19 cellular contexts compared by ENCODE assay signal in genomic region chr19:49091391-49092038, GRCh38. TPM values are rescaled to one million over a fixed set of nuclear protein-coding genes. Genes with fewer than 3 reads are reported as not detected.
A peak's percentile ranks its signal among the peaks of the same experiment; 100 is the strongest.
DNase-seq lines count a peak whose midpoint lies in the region; ATAC-seq, FAIRE-seq and TF ChIP-seq lines count a peak whose summit lies in the region.
"Had no signal": no experiment of that assay in that cellular context is flagged by ENCODE, and none has a peak within 500 bp of the region (broad histone marks: within the 10 kb centered on the region; RNA-seq: fewer than 3 reads in every experiment).

No MANE protein-coding gene starts in this region.

- H3K27ac ChIP-seq in GM12878 (ENCODE audit: control insufficient read depth, insufficient read depth) = no peak overlapping the region
- H3K27ac ChIP-seq in GM23338 (ENCODE audit: low read depth) = no peak overlapping the region

- no peak for TF ChIP-seq CTCF in GM12878 (IDR thresholded peaks at IDR 0.05 in 2 of 3, conservative IDR thresholded peaks at IDR 0.05 in 1 of 3; ENCODE audit: control insufficient read depth in 2 of 3, extremely low read depth in 1 of 3, insufficient read depth in 1 of 3, low read depth in 3 of 3, low read length in 3 of 3)
- no peak for TF ChIP-seq CTCF in nephron progenitor cell (IDR thresholded peaks at IDR 0.05)
- no peak for TF ChIP-seq CTCF in GM23338 (conservative IDR thresholded peaks at IDR 0.05; ENCODE audit: low read depth in 2 of 2)
- no peak for TF ChIP-seq CTCF in GM20000 (IDR thresholded peaks at IDR 0.05; ENCODE audit: extremely low read depth, missing control alignments)

- ATAC-seq in T-helper 17 cell = peak; percentile 57
- no peak for ATAC-seq in GM12878
- no peak for ATAC-seq in HG02981 (IDR thresholded peaks at IDR 0.05; ENCODE audit: unreplicated experiment)
- no peak for ATAC-seq in GM23338
- ATAC-seq: PC-3 had no signal

- H2AFZ ChIP-seq in GM12878 (ENCODE audit: control insufficient read depth, low read depth, low read length) (no peak overlapping the region), GM23338 (no peak overlapping the region)

- peaks cover 32% of the 10 kb centered on the region for H3K79me2 ChIP-seq in GM12878 (ENCODE audit: control insufficient read depth, insufficient read depth, low read length)
- peaks cover 90% of the 10 kb centered on the region for H3K79me2 ChIP-seq in GM23338 (replicated peaks; ENCODE audit: insufficient read depth)

- peaks cover 48% of the 10 kb centered on the region for H3F3A ChIP-seq in GM23338 (replicated peaks; ENCODE audit: low read depth)

- H3K27me3 ChIP-seq in GM12878 (replicated peaks in 1 of 2; ENCODE audit: control insufficient read depth in 2 of 2, insufficient read depth in 2 of 2, low read length in 1 of 2) = no peaks in the 10 kb centered on the region
- H3K27me3 ChIP-seq in GM23338 (ENCODE audit: insufficient read depth) = no peaks in the 10 kb centered on the region

- H3K4me2 ChIP-seq in GM12878 (ENCODE audit: control insufficient read depth, insufficient read depth) = no peak overlapping the region
- H3K4me2 ChIP-seq in GM23338 = no peak overlapping the region

- no peaks in the 10 kb centered on the region for H3K9me2 ChIP-seq in GM23338 (ENCODE audit: insufficient read depth)

- peaks cover 93% of the 10 kb centered on the region for H3K36me3 Mint-ChIP-seq in activated T-cell treated with anti-CD3 and anti-CD28 coated beads, Interleukin-2, amount 50 U/mL, for 24 hours (ENCODE audit: low read depth)
- H3K36me3 Mint-ChIP-seq in T-helper 17 cell (ENCODE audit: low read depth) = peaks cover 6% of the 10 kb centered on the region
- peaks cover 74% of the 10 kb centered on the region for H3K36me3 Mint-ChIP-seq in nephron progenitor cell (ENCODE audit: low read depth)
- peaks cover 88% of the 10 kb centered on the region for H3K36me3 Mint-ChIP-seq in GM23338 (ENCODE audit: low read depth)

- no peak for TF ChIP-seq POLR2A in GM12878 (IDR thresholded peaks at IDR 0.05; ENCODE audit: low read depth, low read length)

- H3K36me3 ChIP-seq in GM12878 (ENCODE audit: control insufficient read depth in 2 of 2, insufficient read depth in 2 of 2, low read length in 1 of 2) (peaks cover 24 to 46% of the 10 kb centered on the region in 2 experiments), GM23338 (ENCODE audit: insufficient read depth) (peaks cover 41% of the 10 kb centered on the region)

- peaks cover 34% of the 10 kb centered on the region for H3K4me1 Mint-ChIP-seq in activated T-cell treated with anti-CD3 and anti-CD28 coated beads, Interleukin-2, amount 50 U/mL, for 24 hours (ENCODE audit: low read depth)
- peaks cover 30% of the 10 kb centered on the region for H3K4me1 Mint-ChIP-seq in T-helper 17 cell
- peaks cover 24% of the 10 kb centered on the region for H3K4me1 Mint-ChIP-seq in nephron progenitor cell
- H3K4me1 Mint-ChIP-seq in GM23338 = peaks cover 7% of the 10 kb centered on the region

- DNase-seq in activated T-cell treated with anti-CD3 and anti-CD28 coated beads, Interleukin-2, amount 50 U/mL, for 24 hours = no peak
- DNase-seq in activated T-cell treated with anti-CD3 and anti-CD28 coated beads, Interleukin-2, amount 50 U/mL, for 48 hours = no peak
- DNase-seq in T-helper 17 cell = no peak
- DNase-seq in GM12878 (ENCODE audit: low read depth, low spot score) = no peak
- DNase-seq in nephron progenitor cell = no peak
- no peak for DNase-seq in GM23338 (ENCODE audit: low spot score)
- DNase-seq in GM20000 (ENCODE audit: low spot score) = no peak
- DNase-seq: AML-193, DND-41, GF-D8, Karpas-422, MM.1S, NCI-H1105, NCI-H187, NCI-H69, PC-3 had no signal

- BruUV-seq in GM12878 (replicated peaks; lab: Mats Ljungman, UMichigan) = no TSS peak

- FAIRE-seq in GM12878 (lab: Jason Lieb, UNC) = no peak
- FAIRE-seq: D721Med had no signal

- TF ChIP-seq RAD21 in GM12878 (IDR thresholded peaks at IDR 0.05; ENCODE audit: insufficient read depth, low read depth, low read length) = no peak

- H3K27me3 Mint-ChIP-seq in activated T-cell treated with anti-CD3 and anti-CD28 coated beads, Interleukin-2, amount 50 U/mL, for 24 hours = no peaks in the 10 kb centered on the region
- H3K27me3 Mint-ChIP-seq in T-helper 17 cell (no peaks in the 10 kb centered on the region), nephron progenitor cell (ENCODE audit: low read depth, poor library complexity) (no peaks in the 10 kb centered on the region), GM23338 (ENCODE audit: insufficient read depth, low read depth, poor library complexity) (peaks cover 4% of the 10 kb centered on the region)

- H4K20me1 ChIP-seq in GM12878 (ENCODE audit: control insufficient read depth, insufficient read depth) (0 out of 2 replicates have a peak, but pooled peaks cover 6% of the 10 kb centered on the region), GM23338 (replicated peaks; ENCODE audit: insufficient read depth) (peaks cover 56% of the 10 kb centered on the region)

- 80% methylated on average over 17 of the region's 17 CpGs for WGBS in GM12878 (ENCODE audit: insufficient coverage, insufficient replicate concordance, low lambda C conversion rate, missing lambda C conversion rate)

- H3K4me3 ChIP-seq in GM12878 = no peak overlapping the region
- H3K4me3 ChIP-seq in GM23338 = no peak overlapping the region

- CTCF ChIA-PET in GM12878 (lab: Yijun Ruan, JAX) = no interaction called here

- SMC1A ChIA-PET in GM12878 (lab: Charles Lee; ENCODE audit: uncharacterized antibody, unreplicated experiment) = no interaction called here

- intact Hi-C loops in GM12878 (cut with micrococcal nuclease; ENCODE audit: unreplicated experiment) = no loop called here

- no peaks in the 10 kb centered on the region for H3K9me3 Mint-ChIP-seq in activated T-cell treated with anti-CD3 and anti-CD28 coated beads, Interleukin-2, amount 50 U/mL, for 24 hours
- H3K9me3 Mint-ChIP-seq in nephron progenitor cell (no peaks in the 10 kb centered on the region), GM23338 (no peaks in the 10 kb centered on the region)

- in situ Hi-C loops in GM12878 (cut with MboI) = no loop called here

- H3K4me1 ChIP-seq in GM12878 (ENCODE audit: control insufficient read depth, insufficient read depth, low read length) = peaks cover 2% of the 10 kb centered on the region
- H3K4me1 ChIP-seq in GM23338 (ENCODE audit: insufficient read depth) = peaks cover 3% of the 10 kb centered on the region

- RAD21 ChIA-PET in GM12878 (lab: Charles Lee; ENCODE audit: unreplicated experiment) = no interaction called here

- peak overlapping the region; percentile 78 for H3K27ac Mint-ChIP-seq in activated T-cell treated with anti-CD3 and anti-CD28 coated beads, Interleukin-2, amount 50 U/mL, for 24 hours
- H3K27ac Mint-ChIP-seq in T-helper 17 cell (peak overlapping the region; percentile 39), nephron progenitor cell (peak overlapping the region; percentile 74), GM23338 (no peak overlapping the region)

- POLR2A ChIA-PET in GM12878 (lab: Charles Lee) = no interaction called here

- no peak overlapping the region for H3K9ac ChIP-seq in GM12878 (ENCODE audit: control insufficient read depth, insufficient read depth, low read length)

- no peaks in the 10 kb centered on the region for H3K9me3 ChIP-seq in T-helper 17 cell (ENCODE audit: control insufficient read depth, low read length, poor library complexity, severe bottlenecking)
- no peaks in the 10 kb centered on the region for H3K9me3 ChIP-seq in GM12878 (replicated peaks; ENCODE audit: control insufficient read depth, insufficient read depth, low read length)

- no peak overlapping the region for H3K4me3 Mint-ChIP-seq in activated T-cell treated with anti-CD3 and anti-CD28 coated beads, Interleukin-2, amount 50 U/mL, for 24 hours
- H3K4me3 Mint-ChIP-seq in T-helper 17 cell (no peak overlapping the region), nephron progenitor cell (no peak overlapping the region), GM23338 (no peak overlapping the region)

- no peak for TF ChIP-seq EP300 in GM12878 (IDR thresholded peaks at IDR 0.05; ENCODE audit: borderline replicate concordance in 1 of 2, control insufficient read depth in 1 of 2, low read depth in 2 of 2, low read length in 2 of 2)

RNA-seq across cellular contexts. Expression of gene SNRNP70, which starts 6.3 kb away (rescaled TPM):
- total RNA-seq in T-helper 17 cell (100 to 1,000 TPM; 352 to 394 TPM), GM12878 (2014; rRNA removed) (279 and 350 TPM in 2 replicates), GM12878 (2014; rRNA removed; fragmentation: Illumina TruSeq; extraction: Trizol) (89.2 and 90.2 TPM in 2 replicates), GM12878 (2021) (193 and 215 TPM in 2 replicates)
- total RNA-seq in GM12878 (2013; cell fraction: nucleolus; rRNA removed) = 511 and 606 TPM in 2 replicates
- 53.8 TPM for polyA plus RNA-seq in GM12878 (2011; ENCODE audit: low read depth)
- polyA plus RNA-seq in GM12878 (2011; rRNA removed) (105 and 162 TPM in 2 replicates), GM12878 (2014; fragmentation: Illumina TruSeq; extraction: Trizol) (102 and 112 TPM in 2 replicates), GM12878 (2014; fragmentation: Nextera tagmentation; extraction: Ambion mirVana) (10 to 100 TPM in 1 of 2 experiments, 1 to 10 TPM in 1; 2.7 to 14.9 TPM), GM12878 (2014; rRNA removed) (453 and 499 TPM in 2 replicates), GM12878 (2016; fragmentation: Nextera tagmentation; extraction: Ambion mirVana) (100 to 1,000 TPM; 157 to 192 TPM), GM23338 (2016; fragmentation: Nextera tagmentation; extraction: Ambion mirVana) (229 and 243 TPM in 2 replicates)
- polyA plus RNA-seq in GM12878 (2011; cell fraction: cytosol; rRNA removed) = 236 and 362 TPM in 2 replicates
- 1,226 and 1,900 TPM in 2 replicates for polyA plus RNA-seq in GM12878 (2011; cell fraction: nucleus; rRNA removed)
- 160 and 231 TPM in 2 replicates for polyA plus RNA-seq in GM12878 (2012)
- polyA minus RNA-seq in GM12878 (2011; rRNA and poly(A)+ RNA removed) = 27.6 and 69.7 TPM in 2 replicates
- polyA minus RNA-seq in GM12878 (2011; cell fraction: cytosol; rRNA and poly(A)+ RNA removed) = 47.0 and 50.0 TPM in 2 replicates
- 99.1 and 161 TPM in 2 replicates for polyA minus RNA-seq in GM12878 (2011; cell fraction: nucleus; rRNA and poly(A)+ RNA removed)
- total RNA-seq in GM23338 (2014; rRNA removed; shearing (Covaris generic)) = 349 and 361 TPM in 2 replicates

RNA-seq across cellular contexts. Expression of gene KCNA7, which starts 19.0 kb away (rescaled TPM):
- total RNA-seq in T-helper 17 cell (not detected), GM12878 (2014; rRNA removed) (not detected in 2 replicates), GM12878 (2014; rRNA removed; fragmentation: Illumina TruSeq; extraction: Trizol) (not detected in 2 replicates), GM12878 (2021) (not detected in 2 replicates)
- not detected in 2 replicates for total RNA-seq in GM12878 (2013; cell fraction: nucleolus; rRNA removed)
- not detected for polyA plus RNA-seq in GM12878 (2011; ENCODE audit: low read depth)
- polyA plus RNA-seq in GM12878 (2011; rRNA removed) (not detected in 2 replicates), GM12878 (2014; fragmentation: Illumina TruSeq; extraction: Trizol) (not detected in 2 replicates), GM12878 (2014; fragmentation: Nextera tagmentation; extraction: Ambion mirVana) (not detected), GM12878 (2014; rRNA removed) (not detected in 2 replicates), GM12878 (2016; fragmentation: Nextera tagmentation; extraction: Ambion mirVana) (not detected), GM23338 (2016; fragmentation: Nextera tagmentation; extraction: Ambion mirVana) (0.08 and 0.14 TPM in 2 replicates)
- not detected in 2 replicates for polyA plus RNA-seq in GM12878 (2011; cell fraction: cytosol; rRNA removed)
- polyA plus RNA-seq in GM12878 (2011; cell fraction: nucleus; rRNA removed) = not detected in 2 replicates
- not detected in 2 replicates for polyA plus RNA-seq in GM12878 (2012)
- polyA minus RNA-seq in GM12878 (2011; rRNA and poly(A)+ RNA removed) = not detected in 2 replicates
- polyA minus RNA-seq in GM12878 (2011; cell fraction: cytosol; rRNA and poly(A)+ RNA removed) = not detected in 2 replicates
- not detected in 2 replicates for polyA minus RNA-seq in GM12878 (2011; cell fraction: nucleus; rRNA and poly(A)+ RNA removed)
- not detected in 2 replicates for total RNA-seq in GM23338 (2014; rRNA removed; shearing (Covaris generic))
- total RNA-seq: H4, PC-3 had no signal

RNA-seq across cellular contexts. Expression of gene LIN7B, which starts 22.7 kb away (rescaled TPM):
- total RNA-seq in T-helper 17 cell (1 to 10 TPM; 4.7 to 5.2 TPM), GM12878 (2014; rRNA removed) (1.5 and 1.9 TPM in 2 replicates), GM12878 (2014; rRNA removed; fragmentation: Illumina TruSeq; extraction: Trizol) (0.63 and 1.1 TPM in 2 replicates), GM12878 (2021) (1.8 and 2.9 TPM in 2 replicates)
- 0.67 TPM in 1 of 2 replicates, not detected in the other for total RNA-seq in GM12878 (2013; cell fraction: nucleolus; rRNA removed)
- not detected for polyA plus RNA-seq in GM12878 (2011; ENCODE audit: low read depth)
- polyA plus RNA-seq in GM12878 (2011; rRNA removed) (0.50 and 0.88 TPM in 2 replicates), GM12878 (2014; fragmentation: Illumina TruSeq; extraction: Trizol) (not detected in 2 replicates), GM12878 (2014; fragmentation: Nextera tagmentation; extraction: Ambion mirVana) (under 1 TPM in 1 of 2 experiments, not detected in 1; 0.15 TPM), GM12878 (2014; rRNA removed) (2.6 and 3.2 TPM in 2 replicates), GM12878 (2016; fragmentation: Nextera tagmentation; extraction: Ambion mirVana) (1 to 10 TPM; 3.0 to 3.5 TPM), GM23338 (2016; fragmentation: Nextera tagmentation; extraction: Ambion mirVana) (8.6 and 10.5 TPM in 2 replicates)
- 1.2 and 1.8 TPM in 2 replicates for polyA plus RNA-seq in GM12878 (2011; cell fraction: cytosol; rRNA removed)
- polyA plus RNA-seq in GM12878 (2011; cell fraction: nucleus; rRNA removed) = 2.2 and 4.1 TPM in 2 replicates
- 1.4 and 1.5 TPM in 2 replicates for polyA plus RNA-seq in GM12878 (2012)
- 0.67 and 0.80 TPM in 2 replicates for polyA minus RNA-seq in GM12878 (2011; rRNA and poly(A)+ RNA removed)
- polyA minus RNA-seq in GM12878 (2011; cell fraction: cytosol; rRNA and poly(A)+ RNA removed) = 4.3 TPM in 1 of 2 replicates, not detected in the other
- 0.77 and 1.8 TPM in 2 replicates for polyA minus RNA-seq in GM12878 (2011; cell fraction: nucleus; rRNA and poly(A)+ RNA removed)
- total RNA-seq in GM23338 (2014; rRNA removed; shearing (Covaris generic)) = 1.2 and 7.8 TPM in 2 replicates

RNA-seq across cellular contexts. Expression of gene NTF4, which starts 26.9 kb away (rescaled TPM):
- total RNA-seq in T-helper 17 cell (not detected), GM12878 (2014; rRNA removed) (not detected in 2 replicates), GM12878 (2014; rRNA removed; fragmentation: Illumina TruSeq; extraction: Trizol) (not detected in 2 replicates), GM12878 (2021) (not detected in 2 replicates)
- total RNA-seq in GM12878 (2013; cell fraction: nucleolus; rRNA removed) = not detected in 2 replicates
- not detected for polyA plus RNA-seq in GM12878 (2011; ENCODE audit: low read depth)
- polyA plus RNA-seq in GM12878 (2011; rRNA removed) (not detected in 2 replicates), GM12878 (2014; fragmentation: Illumina TruSeq; extraction: Trizol) (not detected in 2 replicates), GM12878 (2014; fragmentation: Nextera tagmentation; extraction: Ambion mirVana) (not detected), GM12878 (2014; rRNA removed) (not detected in 2 replicates), GM12878 (2016; fragmentation: Nextera tagmentation; extraction: Ambion mirVana) (not detected), GM23338 (2016; fragmentation: Nextera tagmentation; extraction: Ambion mirVana) (2.7 TPM in 2 replicates)
- 0.06 and 0.08 TPM in 2 replicates for polyA plus RNA-seq in GM12878 (2011; cell fraction: cytosol; rRNA removed)
- polyA plus RNA-seq in GM12878 (2011; cell fraction: nucleus; rRNA removed) = 0.18 TPM in 1 of 2 replicates, not detected in the other
- polyA plus RNA-seq in GM12878 (2012) = not detected in 2 replicates
- polyA minus RNA-seq in GM12878 (2011; rRNA and poly(A)+ RNA removed) = not detected in 2 replicates
- polyA minus RNA-seq in GM12878 (2011; cell fraction: cytosol; rRNA and poly(A)+ RNA removed) = not detected in 2 replicates
- not detected in 2 replicates for polyA minus RNA-seq in GM12878 (2011; cell fraction: nucleus; rRNA and poly(A)+ RNA removed)
- total RNA-seq in GM23338 (2014; rRNA removed; shearing (Covaris generic)) = 0.39 and 0.94 TPM in 2 replicates
- total RNA-seq: H4 had no signal

RNA-seq across cellular contexts. Expression of gene C19orf73, which starts 27.4 kb away (rescaled TPM):
- total RNA-seq in T-helper 17 cell (1 to 10 TPM; 3.6 to 3.9 TPM), GM12878 (2014; rRNA removed) (0.98 and 1.2 TPM in 2 replicates), GM12878 (2014; rRNA removed; fragmentation: Illumina TruSeq; extraction: Trizol) (0.49 and 0.60 TPM in 2 replicates), GM12878 (2021) (0.74 and 0.90 TPM in 2 replicates)
- total RNA-seq in GM12878 (2013; cell fraction: nucleolus; rRNA removed) = 0.69 and 1.2 TPM in 2 replicates
- not detected for polyA plus RNA-seq in GM12878 (2011; ENCODE audit: low read depth)
- polyA plus RNA-seq in GM12878 (2011; rRNA removed) (0.29 and 0.54 TPM in 2 replicates), GM12878 (2014; fragmentation: Illumina TruSeq; extraction: Trizol) (0.65 TPM in 1 of 2 replicates, not detected in the other), GM12878 (2014; fragmentation: Nextera tagmentation; extraction: Ambion mirVana) (under 1 TPM; 0.20 to 0.69 TPM), GM12878 (2014; rRNA removed) (1.0 and 2.1 TPM in 2 replicates), GM12878 (2016; fragmentation: Nextera tagmentation; extraction: Ambion mirVana) (1 to 10 TPM; 1.6 to 2.0 TPM), GM23338 (2016; fragmentation: Nextera tagmentation; extraction: Ambion mirVana) (8.0 and 9.1 TPM in 2 replicates)
- polyA plus RNA-seq in GM12878 (2011; cell fraction: cytosol; rRNA removed) = 1.4 and 2.0 TPM in 2 replicates
- polyA plus RNA-seq in GM12878 (2011; cell fraction: nucleus; rRNA removed) = 2.3 and 3.4 TPM in 2 replicates
- polyA plus RNA-seq in GM12878 (2012) = 0.51 and 0.55 TPM in 2 replicates
- polyA minus RNA-seq in GM12878 (2011; rRNA and poly(A)+ RNA removed) = 0.66 and 3.6 TPM in 2 replicates
- not detected in 2 replicates for polyA minus RNA-seq in GM12878 (2011; cell fraction: cytosol; rRNA and poly(A)+ RNA removed)
- 2.7 and 4.1 TPM in 2 replicates for polyA minus RNA-seq in GM12878 (2011; cell fraction: nucleus; rRNA and poly(A)+ RNA removed)
- total RNA-seq in GM23338 (2014; rRNA removed; shearing (Covaris generic)) = 2.6 and 8.1 TPM in 2 replicates
